ENCODE assay signal across 9 cellular contexts in the genomic region with DNA sequence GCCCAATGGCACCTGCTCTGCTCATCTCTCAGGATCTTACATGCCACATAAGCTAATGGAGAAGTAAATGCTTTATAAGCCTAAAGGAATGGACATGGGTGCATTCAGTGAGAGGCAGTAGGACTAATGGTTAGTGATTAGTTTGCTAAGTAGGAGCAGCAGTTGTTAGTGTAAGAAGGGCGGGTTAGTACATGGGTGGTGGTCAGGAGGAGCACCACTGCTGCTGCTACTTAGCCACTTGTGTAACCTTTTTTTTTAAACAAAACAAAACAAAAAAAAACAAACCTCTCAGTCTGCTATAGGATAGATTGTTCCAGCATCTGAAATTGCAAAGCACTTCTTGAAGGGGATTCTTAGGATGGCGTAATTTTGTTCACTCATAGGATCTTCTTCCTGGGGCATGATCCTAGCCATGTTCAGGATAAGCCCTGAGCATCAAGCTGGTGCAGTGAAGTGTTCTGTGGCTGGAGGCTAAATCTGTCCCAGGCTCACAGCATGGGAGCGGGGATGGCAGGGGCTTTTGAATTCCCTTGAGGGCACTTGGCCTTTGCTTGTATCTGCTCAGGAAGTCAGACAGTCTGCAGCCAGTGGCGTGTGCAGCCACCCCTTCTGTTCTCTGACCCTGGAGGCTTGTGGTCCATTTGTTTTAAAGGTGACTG.
DNase-seq lines count a peak whose midpoint lies in the region; ATAC-seq lines count a peak whose summit lies in the region.
"Had no signal": no experiment of that assay in that cellular context is flagged by ENCODE, and none has a peak within 500 bp of the region (broad histone marks: within the 10 kb centered on the region; RNA-seq: fewer than 3 reads in every experiment).

No MANE protein-coding gene starts in this region.

- H3K4me1 Mint-ChIP-seq in natural killer cell treated with Interleukin-12 subunit alpha and Interleukin-12 subunit beta and Interleukin-15 and Interleukin-18, amount 100 ng/mL, for 72 hours (ENCODE audit: low read depth in 2 of 2): peaks cover 85 to 94% of the 10 kb centered on the region in 2 donors
- peaks cover 81% of the 10 kb centered on the region for H3K4me1 Mint-ChIP-seq in activated CD4-positive, alpha-beta memory T cell treated with anti-CD3 and anti-CD28 coated beads, Interleukin-2, amount 10 ng/mL, durations not matched to agents 7 days and 5 days

- no peaks in the 10 kb centered on the region for H3K36me3 Mint-ChIP-seq in natural killer cell treated with Interleukin-12 subunit alpha and Interleukin-12 subunit beta and Interleukin-15 and Interleukin-18, amount 100 ng/mL, for 72 hours
- peaks cover 31% of the 10 kb centered on the region for H3K36me3 Mint-ChIP-seq in activated CD4-positive, alpha-beta memory T cell treated with anti-CD3 and anti-CD28 coated beads, Interleukin-2, amount 10 ng/mL, durations not matched to agents 7 days and 5 days (ENCODE audit: low read depth)
- H3K36me3 Mint-ChIP-seq: activated naive CD8-positive, alpha-beta T cell had no signal

- H3K27me3 Mint-ChIP-seq in natural killer cell treated with Interleukin-12 subunit alpha and Interleukin-12 subunit beta and Interleukin-15 and Interleukin-18, amount 100 ng/mL, for 72 hours: no peaks in the 10 kb centered on the region
- no peaks in the 10 kb centered on the region for H3K27me3 Mint-ChIP-seq in activated CD4-positive, alpha-beta memory T cell treated with anti-CD3 and anti-CD28 coated beads, Interleukin-2, amount 10 ng/mL, durations not matched to agents 7 days and 5 days
- H3K27me3 Mint-ChIP-seq: activated naive CD8-positive, alpha-beta T cell had no signal

- POLR2A ChIA-PET in activated CD4-positive, alpha-beta memory T cell treated with anti-CD3 and anti-CD28 coated beads, Interleukin-2, amount 10 ng/mL, durations not matched to agents 7 days and 5 days (lab: Charles Lee): interaction anchor here (0.6 to 1.5 kb wide), 2 partner anchors 26 to 147 kb away, joined by 4 to 5 read pairs; no protein-coding TSS in a partner anchor

- no peaks in the 10 kb centered on the region for H3K9me3 Mint-ChIP-seq in natural killer cell treated with Interleukin-12 subunit alpha and Interleukin-12 subunit beta and Interleukin-15 and Interleukin-18, amount 100 ng/mL, for 72 hours
- H3K9me3 Mint-ChIP-seq in activated CD4-positive, alpha-beta memory T cell treated with anti-CD3 and anti-CD28 coated beads, Interleukin-2, amount 10 ng/mL, durations not matched to agents 7 days and 5 days: no peaks in the 10 kb centered on the region

- CTCF ChIA-PET in activated CD4-positive, alpha-beta memory T cell treated with anti-CD3 and anti-CD28 coated beads, Interleukin-2, amount 10 ng/mL, durations not matched to agents 7 days and 5 days (lab: Charles Lee): interaction anchor here (1.0 kb wide), 1 partner anchor 64 kb away, joined by 3 read pairs; a partner anchor contains a TSS

- H3K4me3 Mint-ChIP-seq in natural killer cell treated with Interleukin-12 subunit alpha and Interleukin-12 subunit beta and Interleukin-15 and Interleukin-18, amount 100 ng/mL, for 72 hours: peak overlapping the region; percentile 82
- no peak overlapping the region for H3K4me3 Mint-ChIP-seq in activated CD4-positive, alpha-beta memory T cell treated with anti-CD3 and anti-CD28 coated beads, Interleukin-2, amount 10 ng/mL, durations not matched to agents 7 days and 5 days
- H3K4me3 Mint-ChIP-seq: activated naive CD8-positive, alpha-beta T cell had no signal

- ATAC-seq in HG02759 (IDR thresholded peaks at IDR 0.05; ENCODE audit: unreplicated experiment): peak; percentile 80
- ATAC-seq in natural killer cell treated with Interleukin-12 subunit alpha and Interleukin-12 subunit beta and Interleukin-15 and Interleukin-18, amount 100 ng/mL, for 72 hours: peak; percentile 13 to 17

- peak; percentile 66 to 84 (median 74) for DNase-seq in NCI-H1417 (lab: John Stamatoyannopoulos, UW)
- DNase-seq in NCI-H1417 treated with DMSO at 0.1 percent for 48 hours (lab: John Stamatoyannopoulos, UW): no peak
- DNase-seq in NCI-H345 treated with DMSO at 0.1 percent for 48 hours (lab: John Stamatoyannopoulos, UW; ENCODE audit: unreplicated experiment): peak; percentile 68
- DNase-seq in natural killer cell treated with Interleukin-12 subunit alpha and Interleukin-12 subunit beta and Interleukin-15 and Interleukin-18, amount 100 ng/mL, for 72 hours (ENCODE audit: low spot score): no peak
- DNase-seq in activated effector memory CD4-positive, alpha-beta T cell treated with Interleukin-2 at 50 U/mL for 16 hours: no peak
- DNase-seq in HT-29 (ENCODE audit: low spot score): no peak
- no peak for DNase-seq in activated CD4-positive, alpha-beta memory T cell treated with anti-CD3 and anti-CD28 coated beads, Interleukin-2, amount 10 ng/mL, durations not matched to agents 7 days and 5 days

- H3K27ac Mint-ChIP-seq in natural killer cell treated with Interleukin-12 subunit alpha and Interleukin-12 subunit beta and Interleukin-15 and Interleukin-18, amount 100 ng/mL, for 72 hours: peak overlapping the region; percentile 73 to 90
- no peak overlapping the region for H3K27ac Mint-ChIP-seq in activated CD4-positive, alpha-beta memory T cell treated with anti-CD3 and anti-CD28 coated beads, Interleukin-2, amount 10 ng/mL, durations not matched to agents 7 days and 5 days

Comparison
In these comparisons a context has a peak if more than half of its experiments do, and no peak if none do; other contexts are left out.
1. DNase-seq: peak in NCI-H1417 (3 of 3) and NCI-H345 treated with DMSO at 0.1 percent for 48 hours (single experiment); none in NCI-H1417 treated with DMSO at 0.1 percent for 48 hours (single experiment), natural killer cell treated with Interleukin-12 subunit alpha and Interleukin-12 subunit beta and Interleukin-15 and Interleukin-18, amount 100 ng/mL, for 72 hours (single experiment), activated effector memory CD4-positive, alpha-beta T cell treated with Interleukin-2 at 50 U/mL for 16 hours (single experiment), HT-29 (single experiment) and activated CD4-positive, alpha-beta memory T cell treated with anti-CD3 and anti-CD28 coated beads, Interleukin-2, amount 10 ng/mL, durations not matched to agents 7 days and 5 days (single experiment).